24 cellular contexts compared by ENCODE assay signal in the genomic region with DNA sequence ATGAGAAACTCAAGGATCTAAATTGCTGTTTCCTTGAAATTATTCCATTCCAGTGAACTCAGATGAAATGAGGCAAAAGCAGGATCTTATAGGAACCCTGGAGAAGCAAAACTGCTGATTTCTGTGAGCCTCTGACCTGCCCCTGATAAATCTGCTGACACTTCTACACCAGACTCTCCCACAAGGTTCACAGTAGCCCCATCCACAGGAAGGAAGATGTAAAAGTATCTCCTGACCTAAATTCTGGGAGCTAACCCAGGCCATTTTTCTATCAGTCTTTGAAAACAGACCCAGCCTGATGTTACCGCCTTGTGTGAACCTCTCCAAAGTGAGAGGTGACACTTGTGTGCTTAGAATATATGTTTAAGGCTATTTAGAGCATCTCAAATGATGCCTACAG.
"Had no signal": no experiment of that assay in that cellular context is flagged by ENCODE, and none has a peak within 500 bp of the region (broad histone marks: within the 10 kb centered on the region; RNA-seq: fewer than 3 reads in every experiment).

No MANE protein-coding gene starts in this region.

- H3K27ac ChIP-seq: neutrophil, pancreas, prostate gland, right atrium auricular region, right lobe of liver, sigmoid colon, stomach, thoracic aorta, thyroid gland, tibial nerve, upper lobe of left lung, vagina had no signal

- H3K4me1 ChIP-seq: pancreas, prostate gland, right atrium auricular region, right lobe of liver, stomach, tibial nerve, upper lobe of left lung, vagina had no signal

- H3K27me3 ChIP-seq: neutrophil, pancreas, right atrium auricular region, right lobe of liver, sigmoid colon, stomach, thyroid gland, tibial nerve, upper lobe of left lung, vagina had no signal

- H3K36me3 ChIP-seq: neutrophil, pancreas, prostate gland, right atrium auricular region, right lobe of liver, sigmoid colon, stomach, thoracic aorta, thyroid gland, tibial nerve, upper lobe of left lung, vagina had no signal

- H3K4me3 ChIP-seq: pancreas, prostate gland, right atrium auricular region, right lobe of liver, sigmoid colon, stomach, thoracic aorta, thyroid gland, tibial nerve, upper lobe of left lung, vagina had no signal

- DNase-seq: naive thymus-derived CD4-positive, alpha-beta T cell; natural killer cell; nucleus accumbens; pancreas; retina; right lobe of liver; sigmoid colon; small intestine; stimulated activated CD4-positive, alpha-beta T cell treated with anti-CD3 and anti-CD28 coated beads, Interleukin-15, amount 100 ng/mL, for 24 hours; stimulated activated CD4-positive, alpha-beta T cell treated with anti-CD3 and anti-CD28 coated beads, Interleukin-2, amount 100 ng/mL, for 24 hours; stimulated activated CD4-positive, alpha-beta T cell treated with anti-CD3 and anti-CD28 coated beads, Interleukin-2, amount 100 ng/mL, for 48 hours; stimulated activated CD4-positive, alpha-beta T cell treated with anti-CD3 and anti-CD28 coated beads, Interleukin-4, amount 100 ng/mL, for 24 hours; stimulated activated naive B cell treated with anti-CD40 and anti-IgM and Interleukin-4, amounts not matched to agents 10 μg/mL and 1 μg/mL and 100 μg/mL, for 72 hours; stimulated activated naive CD4-positive, alpha-beta T cell treated with Interleukin-2 at 50 U/mL for 16 hours; stomach; thyroid gland; trophoblast cell; upper lobe of left lung had no signal
